In the genomic region with DNA sequence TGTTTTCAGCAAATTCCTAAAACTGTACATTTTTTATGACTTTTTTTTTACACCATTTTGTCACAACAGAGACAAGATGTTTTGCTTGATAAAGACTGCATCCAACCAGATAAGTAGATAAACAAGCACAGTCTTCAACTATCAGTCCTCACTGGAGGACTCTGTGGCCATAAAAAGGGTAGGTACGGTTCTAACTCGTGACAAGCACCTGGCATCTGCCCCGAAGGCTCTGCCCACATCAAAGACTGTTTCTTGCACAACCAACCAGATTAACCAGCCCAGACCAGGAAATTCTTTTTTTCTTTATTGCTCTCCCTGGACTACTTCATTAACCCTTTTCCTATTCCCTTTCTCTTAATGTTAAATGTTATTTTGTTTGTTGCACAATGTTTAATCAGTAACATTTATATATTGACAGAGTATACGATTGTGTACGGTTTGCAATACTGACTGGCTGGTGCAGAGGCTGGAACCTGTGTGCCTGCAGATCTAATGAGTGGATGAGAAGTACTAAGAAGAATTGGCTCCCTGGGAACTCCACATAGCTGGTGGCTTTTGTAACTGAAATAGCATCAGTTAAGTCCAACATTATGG, we compare ENCODE assay signal across 8 cellular contexts.
DNase-seq lines count a peak whose midpoint lies in the region; ATAC-seq and TF ChIP-seq lines count a peak whose summit lies in the region.

No MANE protein-coding gene starts in this region.

- H3K4me3 Mint-ChIP-seq in activated naive CD4-positive, alpha-beta T cell treated with anti-CD3 and anti-CD28 coated beads, Interleukin-2, amount 10 ng/mL, durations not matched to agents 7 days and 5 days, result peak overlapping the region; percentile 29
- no peak overlapping the region for H3K4me3 Mint-ChIP-seq in osteocyte (ENCODE audit: unreplicated experiment)

- H3K4me1 ChIP-seq in lung (ENCODE audit: control insufficient read depth in 2 of 2, insufficient read depth in 2 of 2, low read length in 2 of 2), result peaks cover 9 to 19% of the 10 kb centered on the region in 2 donors

- ATAC-seq in lung (ENCODE audit: insufficient read depth, low FRiP score) (peak; percentile 54), GM19023 (IDR thresholded peaks at IDR 0.05; ENCODE audit: unreplicated experiment) (no peak)

- H3K27ac Mint-ChIP-seq in activated naive CD4-positive, alpha-beta T cell treated with anti-CD3 and anti-CD28 coated beads, Interleukin-2, amount 10 ng/mL, durations not matched to agents 7 days and 5 days, result peak overlapping the region; percentile 88
- no peak overlapping the region for H3K27ac Mint-ChIP-seq in osteocyte (ENCODE audit: unreplicated experiment)

- H3K27me3 Mint-ChIP-seq in activated naive CD4-positive, alpha-beta T cell treated with anti-CD3 and anti-CD28 coated beads, Interleukin-2, amount 10 ng/mL, durations not matched to agents 7 days and 5 days, result no peaks in the 10 kb centered on the region
- no peaks in the 10 kb centered on the region for H3K27me3 Mint-ChIP-seq in osteocyte (ENCODE audit: unreplicated experiment)

- H3K36me3 Mint-ChIP-seq in activated naive CD4-positive, alpha-beta T cell treated with anti-CD3 and anti-CD28 coated beads, Interleukin-2, amount 10 ng/mL, durations not matched to agents 7 days and 5 days, result peaks cover 72% of the 10 kb centered on the region
- peaks cover 7% of the 10 kb centered on the region for H3K36me3 Mint-ChIP-seq in osteocyte (ENCODE audit: unreplicated experiment)

- no peak for TF ChIP-seq CTCF in lung (IDR thresholded peaks at IDR 0.05; ENCODE audit: control extremely low read depth, extremely low read depth)
- no peak for TF ChIP-seq CTCF in osteocyte (IDR thresholded peaks at IDR 0.05)

- peaks cover 88% of the 10 kb centered on the region for H3K4me1 Mint-ChIP-seq in activated naive CD4-positive, alpha-beta T cell treated with anti-CD3 and anti-CD28 coated beads, Interleukin-2, amount 10 ng/mL, durations not matched to agents 7 days and 5 days
- peaks cover 11% of the 10 kb centered on the region for H3K4me1 Mint-ChIP-seq in osteocyte (ENCODE audit: unreplicated experiment)

- no peaks in the 10 kb centered on the region for H3K9me3 Mint-ChIP-seq in activated naive CD4-positive, alpha-beta T cell treated with anti-CD3 and anti-CD28 coated beads, Interleukin-2, amount 10 ng/mL, durations not matched to agents 7 days and 5 days
- H3K9me3 Mint-ChIP-seq in osteocyte (ENCODE audit: unreplicated experiment), result no peaks in the 10 kb centered on the region

- CTCF ChIA-PET in activated naive CD4-positive, alpha-beta T cell treated with anti-CD3 and anti-CD28 coated beads, Interleukin-2, amount 10 ng/mL, durations not matched to agents 7 days and 5 days (lab: Charles Lee), result interaction anchor here (0.6 to 2.2 kb wide), 7 partner anchors 11 to 103 kb away, joined by 3 to 7 read pairs (median 3); no protein-coding TSS in a partner anchor

- H3K27me3 ChIP-seq in lung (ENCODE audit: control insufficient read depth, insufficient read depth), result no peaks in the 10 kb centered on the region

- H3K9me3 ChIP-seq in lung (ENCODE audit: control insufficient read depth in 2 of 2, insufficient read depth in 1 of 2, low read length in 1 of 2), result no peaks in the 10 kb centered on the region

- peaks cover 4 to 5% of the 10 kb centered on the region in 2 donors for H3K36me3 ChIP-seq in lung (ENCODE audit: control insufficient read depth in 2 of 2, insufficient read depth in 2 of 2, low read length in 2 of 2)

- no peak overlapping the region for H3K27ac ChIP-seq in lung (ENCODE audit: low read depth in 1 of 2, low read length in 1 of 2)

- WGBS in lung, 2 donors, result 20 to 38% methylated on average over 5 of the region's 5 CpGs

- H3K4me3 ChIP-seq in lung, result no peak overlapping the region

- DNase-seq in DMS153 treated with DMSO at 0.1 percent for 48 hours (lab: John Stamatoyannopoulos, UW; ENCODE audit: unreplicated experiment) (peak; percentile 32), NCI-H2029 treated with DMSO at 0.1 percent for 48 hours (lab: John Stamatoyannopoulos, UW) (peak; percentile 80), lung (ENCODE audit: low spot score) (peak; percentile 80), AG08395 (ENCODE audit: low spot score) (no peak), osteocyte (ENCODE audit: extremely low spot score, unreplicated experiment) (no peak), globus pallidus (ENCODE audit: low spot score) (no peak)
- DNase-seq in activated naive CD4-positive, alpha-beta T cell treated with anti-CD3 and anti-CD28 coated beads, Interleukin-2, amount 10 ng/mL, durations not matched to agents 7 days and 5 days, result peak; percentile 80

Comparison
In these comparisons a context has a peak if more than half of its experiments do, and no peak if none do; other contexts are left out.
1. DNase-seq: peak in DMS153 treated with DMSO at 0.1 percent for 48 hours (single experiment), NCI-H2029 treated with DMSO at 0.1 percent for 48 hours (single experiment), activated naive CD4-positive, alpha-beta T cell treated with anti-CD3 and anti-CD28 coated beads, Interleukin-2, amount 10 ng/mL, durations not matched to agents 7 days and 5 days (single experiment) and lung (single experiment); none in AG08395 (single experiment), osteocyte (single experiment) and globus pallidus (single experiment).